ENCODE assay signal across 23 cellular contexts in the genomic region with DNA sequence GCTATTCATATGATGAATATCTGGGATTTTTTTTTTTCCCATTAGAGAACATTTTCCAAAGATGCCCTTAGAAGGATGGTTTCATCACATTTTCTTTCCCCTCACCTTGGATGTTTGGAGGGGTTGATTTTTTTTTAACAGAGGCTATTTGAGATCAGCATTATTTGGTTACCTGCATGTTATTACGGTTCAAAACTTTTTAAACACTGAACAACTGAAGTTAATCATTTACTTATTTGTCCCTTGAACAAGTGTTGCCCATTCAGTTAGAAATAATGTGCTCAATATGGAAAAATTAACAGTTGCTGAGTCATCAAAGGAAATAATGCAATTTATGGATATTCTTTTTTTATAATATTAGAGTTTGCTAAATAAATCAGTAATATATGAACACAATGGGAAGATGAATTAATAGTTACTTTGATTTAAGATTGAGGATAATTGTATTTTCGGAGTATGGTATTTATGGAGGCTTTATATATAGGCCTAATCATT. TPM values are rescaled to one million over a fixed set of nuclear protein-coding genes. Genes with fewer than 3 reads are reported as not detected.
DNase-seq lines count a peak whose midpoint lies in the region; ATAC-seq, FAIRE-seq and TF ChIP-seq lines count a peak whose summit lies in the region.
"Had no signal": no experiment of that assay in that cellular context is flagged by ENCODE, and none has a peak within 500 bp of the region (broad histone marks: within the 10 kb centered on the region; RNA-seq: fewer than 3 reads in every experiment).

No MANE protein-coding gene starts in this region.

- H3K9me3 ChIP-seq in HepG2 (ENCODE audit: low read length), result no peaks in the 10 kb centered on the region
- no peaks in the 10 kb centered on the region for H3K9me3 ChIP-seq in right lobe of liver
- H3K9me3 ChIP-seq in IMR-90 (ENCODE audit: control insufficient read depth, insufficient read depth, low read length), result no peaks in the 10 kb centered on the region
- H3K9me3 ChIP-seq in K562 (replicated peaks; ENCODE audit: control insufficient read depth, insufficient read depth, low read depth, low read length), result no peaks in the 10 kb centered on the region
- no peaks in the 10 kb centered on the region for H3K9me3 ChIP-seq in esophagus squamous epithelium

- no peak overlapping the region for H3K56ac ChIP-seq in IMR-90 (ENCODE audit: extremely low read depth, insufficient read depth, low read length)

- no peak for TF ChIP-seq EP300 in HepG2 (IDR thresholded peaks at IDR 0.05; ENCODE audit: low read depth in 2 of 2, low read length in 2 of 2)
- no peak for TF ChIP-seq EP300 in HepG2 (CRISPR knock-in tag; IDR thresholded peaks at IDR 0.05; ENCODE audit: borderline replicate concordance)
- TF ChIP-seq EP300 in K562 (IDR thresholded peaks at IDR 0.05; ENCODE audit: low read length), result no peak

- in situ Hi-C loops in HepG2 (cut with HindIII; ENCODE audit: extremely low pct_ligation_motif_present, low pct_unique_long_range_greater_than_20kb) (no loop called here), IMR-90 (cut with MboI; ENCODE audit: low sequenced_read_pairs) (no loop called here), K562 (cut with MboI) (no loop called here)

- BruUV-seq in HepG2 (replicated peaks; lab: Mats Ljungman, UMichigan) (no TSS peak), IMR-90 (replicated peaks; lab: Mats Ljungman, UMichigan) (no TSS peak), K562 (replicated peaks; lab: Mats Ljungman, UMichigan) (no TSS peak)

- FAIRE-seq in HepG2 (lab: Jason Lieb, UNC), result no peak
- FAIRE-seq in K562 (lab: Jason Lieb, UNC), result no peak
- FAIRE-seq: A204.1, G401.6, GM12892, GM19239 had no signal

- H2AFZ ChIP-seq in HepG2 (ENCODE audit: low read length) (no peak overlapping the region), IMR-90 (replicated peaks; ENCODE audit: low read length, poor library complexity) (no peak overlapping the region), K562 (ENCODE audit: low read depth, low read length) (no peak overlapping the region)
- H2AFZ ChIP-seq: GM23338 had no signal

- no peak overlapping the region for H3K18ac ChIP-seq in IMR-90 (ENCODE audit: low read depth, low read length)

- H3K4ac ChIP-seq in IMR-90 (ENCODE audit: low read depth, low read length), result no peak overlapping the region

- H3K79me1 ChIP-seq in IMR-90 (ENCODE audit: low read depth in 1 of 2, low read length in 2 of 2), result no peaks in the 10 kb centered on the region

- H3K36me3 ChIP-seq in HepG2 (replicated peaks in 1 of 2; ENCODE audit: control insufficient read depth in 1 of 2, insufficient read depth in 2 of 2, low read length in 2 of 2) (no peaks in the 10 kb centered on the region), right lobe of liver (no peaks in the 10 kb centered on the region), IMR-90 (ENCODE audit: control insufficient read depth, insufficient read depth, low read length) (no peaks in the 10 kb centered on the region), K562 (ENCODE audit: control insufficient read depth, insufficient read depth, low read length) (no peaks in the 10 kb centered on the region), esophagus squamous epithelium (no peaks in the 10 kb centered on the region)

- H2BK120ac ChIP-seq in IMR-90 (ENCODE audit: low read depth, low read length), result no peak overlapping the region

- no peak for TF ChIP-seq RAD21 in HepG2 (CRISPR knock-in tag; IDR thresholded peaks at IDR 0.05)
- no peak for TF ChIP-seq RAD21 in IMR-90 (IDR thresholded peaks at IDR 0.05; ENCODE audit: low read length)
- TF ChIP-seq RAD21 in K562 (CRISPR knock-in tag; conservative IDR thresholded peaks at IDR 0.05 in 1 of 2, IDR thresholded peaks at IDR 0.05 in 1 of 2), result no peak

- H2BK15ac ChIP-seq in IMR-90 (ENCODE audit: low read depth, low read length), result no peak overlapping the region

- H3K4me1 ChIP-seq in HepG2 (ENCODE audit: insufficient read depth, low read length), result no peaks in the 10 kb centered on the region
- no peaks in the 10 kb centered on the region for H3K4me1 ChIP-seq in right lobe of liver
- no peaks in the 10 kb centered on the region for H3K4me1 ChIP-seq in IMR-90 (ENCODE audit: control insufficient read depth, insufficient read depth, low read length)
- H3K4me1 ChIP-seq in K562 (replicated peaks in 1 of 2; ENCODE audit: control insufficient read depth in 2 of 2, insufficient read depth in 2 of 2, low read length in 2 of 2), result no peaks in the 10 kb centered on the region
- H3K4me1 ChIP-seq in esophagus squamous epithelium, result no peaks in the 10 kb centered on the region

- no peaks in the 10 kb centered on the region for H3K9me1 ChIP-seq in IMR-90 (ENCODE audit: insufficient read depth, low read length)
- H3K9me1 ChIP-seq in K562 (ENCODE audit: control insufficient read depth, insufficient read depth, low read length), result no peaks in the 10 kb centered on the region

- 39% methylated on average over 2 of the region's 2 CpGs for WGBS in HepG2 (ENCODE audit: low lambda C conversion rate)
- 55% methylated on average over 2 of the region's 2 CpGs for WGBS in right lobe of liver (ENCODE audit: insufficient coverage, low coverage, low lambda C conversion rate, missing lambda C conversion rate)
- WGBS in IMR-90 (ENCODE audit: extremely low coverage in 2 of 2, insufficient read length in 1 of 2), 2 experiments, result 100% methylated on average over 1 of the region's 2 CpGs; no CpG with 5 or more reads in 1 of the 2 experiments
- 0% methylated on average over 2 of the region's 2 CpGs for WGBS in K562 (ENCODE audit: insufficient coverage, low coverage, missing lambda C conversion rate)
- WGBS in esophagus squamous epithelium, 2 donors, result 84 to 88% methylated on average over 2 of the region's 2 CpGs

- H2BK5ac ChIP-seq in IMR-90 (ENCODE audit: low read depth, low read length, poor library complexity, severe bottlenecking), result no peak overlapping the region

- ATAC-seq in HepG2, result no peak
- ATAC-seq in right lobe of liver, result no peak
- ATAC-seq in IMR-90 (ENCODE audit: low read depth), result no peak
- no peak for ATAC-seq in K562
- no peak for ATAC-seq in esophagus mucosa
- no peak for ATAC-seq in GM19328 (IDR thresholded peaks at IDR 0.05; ENCODE audit: unreplicated experiment)
- ATAC-seq: GM23338, HCT116 had no signal

- no peak overlapping the region for H2AK9ac ChIP-seq in IMR-90 (replicated peaks; ENCODE audit: low read depth, low read length, poor library complexity)

- H3K9ac ChIP-seq in HepG2 (ENCODE audit: insufficient read depth, low read depth, low read length) (no peak overlapping the region), IMR-90 (ENCODE audit: low read depth, low read length) (no peak overlapping the region), K562 (ENCODE audit: insufficient read depth in 1 of 2, low read depth in 2 of 2, low read length in 2 of 2) (no peak overlapping the region)

- TF ChIP-seq CTCF in HepG2 (CRISPR knock-in tag; IDR thresholded peaks at IDR 0.05) (no peak), right lobe of liver (IDR thresholded peaks at IDR 0.05) (no peak), IMR-90 (conservative IDR thresholded peaks at IDR 0.05; ENCODE audit: low read depth, low read length) (no peak), K562 (IDR thresholded peaks at IDR 0.05 in 2 of 3, conservative IDR thresholded peaks at IDR 0.05 in 1 of 3; ENCODE audit: insufficient read depth in 2 of 3, low read depth in 1 of 3, low read length in 3 of 3) (no peak), esophagus squamous epithelium (IDR thresholded peaks at IDR 0.05) (no peak)

- dilution Hi-C loops in IMR-90 (cut with HindIII; ENCODE audit: low sequenced_read_pairs, unreplicated experiment), result no loop called here

- POLR2A ChIA-PET in HepG2 (lab: Yijun Ruan, JAX), result no interaction called here
- POLR2A ChIA-PET in IMR-90 (lab: Charles Lee; ENCODE audit: unreplicated experiment), result no interaction called here
- POLR2A ChIA-PET in K562 (lab: Yijun Ruan, JAX), result no interaction called here

- H2BK20ac ChIP-seq in IMR-90 (ENCODE audit: low read depth, low read length), result no peak overlapping the region

- H2AK5ac ChIP-seq in IMR-90 (ENCODE audit: low read depth, low read length), result no peak overlapping the region

- H3K4me3 ChIP-seq in HepG2 (replicated peaks in 1 of 3; ENCODE audit: insufficient read depth in 1 of 3, low read depth in 2 of 3, low read length in 3 of 3), result no peak overlapping the region
- H3K4me3 ChIP-seq in right lobe of liver, result no peak overlapping the region
- H3K4me3 ChIP-seq in IMR-90 (ENCODE audit: insufficient read depth, low read depth, low read length), result no peak overlapping the region
- H3K4me3 ChIP-seq in K562, result no peak overlapping the region
- H3K4me3 ChIP-seq in esophagus squamous epithelium, result no peak overlapping the region
- H3K4me3 ChIP-seq: GM23338 had no signal

- CTCF ChIA-PET in HepG2 (lab: Yijun Ruan, JAX; ENCODE audit: low intra/inter-chr PET ratio, low total read pairs), result no interaction called here
- CTCF ChIA-PET in IMR-90 (lab: Yijun Ruan, JAX), result no interaction called here
- CTCF ChIA-PET in K562 (lab: Yijun Ruan, JAX; ENCODE audit: low intra/inter-chr PET ratio), result no interaction called here

- no peak overlapping the region for H3K4me2 ChIP-seq in HepG2 (ENCODE audit: low read depth, low read length)
- H3K4me2 ChIP-seq in IMR-90 (ENCODE audit: low read depth, low read length), result no peak overlapping the region
- no peak overlapping the region for H3K4me2 ChIP-seq in K562 (ENCODE audit: insufficient read depth, low read length)
- H3K4me2 ChIP-seq: GM23338 had no signal

- no peaks in the 10 kb centered on the region for H3K79me2 ChIP-seq in HepG2 (ENCODE audit: insufficient read depth, low read length)
- no peaks in the 10 kb centered on the region for H3K79me2 ChIP-seq in K562 (ENCODE audit: control insufficient read depth, insufficient read depth, low read length)

- no peak overlapping the region for H4K8ac ChIP-seq in IMR-90 (ENCODE audit: low read depth in 2 of 2, low read length in 2 of 2)

- DNase-seq in HepG2 (ENCODE audit: low spot score) (no peak), right lobe of liver (no peak), IMR-90 (no peak), K562 (ENCODE audit: extremely low read depth in 1 of 4, low spot score in 3 of 4) (no peak), DMS79 (lab: John Stamatoyannopoulos, UW) (no peak), esophagus squamous epithelium (lab: John Stamatoyannopoulos, UW) (no peak)
- DNase-seq: ACHN; AML-193; C1 segment of cervical spinal cord; Calu3; CD4-positive, alpha-beta memory T cell; COR-L47; DMS79 treated with DMSO at 0.1 percent for 48 hours; H9 had no signal

- no peak overlapping the region for H3K14ac ChIP-seq in IMR-90 (replicated peaks; ENCODE audit: low read depth, low read length)

- H3K27ac ChIP-seq in HepG2 (ENCODE audit: extremely low read length, insufficient read depth, low read length) (no peak overlapping the region), right lobe of liver (no peak overlapping the region), IMR-90 (ENCODE audit: insufficient read depth, low read length) (no peak overlapping the region), K562 (ENCODE audit: extremely low read depth, low read depth, low read length) (no peak overlapping the region), esophagus squamous epithelium (no peak overlapping the region)
- H3K27ac ChIP-seq: 22Rv1 had no signal

- no peak overlapping the region for H3K23ac ChIP-seq in IMR-90 (ENCODE audit: low read depth, low read length)

- no peak overlapping the region for H4K91ac ChIP-seq in IMR-90 (ENCODE audit: insufficient read depth, low read depth, low read length)

- H4K20me1 ChIP-seq in HepG2 (ENCODE audit: insufficient read depth, low read length), result no peaks in the 10 kb centered on the region
- no peaks in the 10 kb centered on the region for H4K20me1 ChIP-seq in IMR-90 (ENCODE audit: insufficient read depth, low read length)
- no peaks in the 10 kb centered on the region for H4K20me1 ChIP-seq in K562 (replicated peaks; ENCODE audit: control insufficient read depth, insufficient read depth, low read length)

- intact Hi-C loops in HepG2 (cut with micrococcal nuclease; ENCODE audit: unreplicated experiment) (no loop called here), right lobe of liver (cut with DNase I) (no loop called here), IMR-90 (cut with micrococcal nuclease) (no loop called here), K562 (cut with micrococcal nuclease) (no loop called here), esophagus squamous epithelium (cut with DNase I) (no loop called here)

- TF ChIP-seq POLR2A in HepG2 (IDR thresholded peaks at IDR 0.05; ENCODE audit: insufficient read depth in 1 of 2, low read depth in 2 of 2, low read length in 2 of 2) (no peak), right lobe of liver (IDR thresholded peaks at IDR 0.05) (no peak), IMR-90 (IDR thresholded peaks at IDR 0.05; ENCODE audit: low read depth, low read length) (no peak), K562 (conservative IDR thresholded peaks at IDR 0.05) (no peak), esophagus squamous epithelium (IDR thresholded peaks at IDR 0.05) (no peak)

- no peak overlapping the region for H4K5ac ChIP-seq in IMR-90 (ENCODE audit: low read depth, low read length)

- H3K27me3 ChIP-seq in HepG2 (ENCODE audit: control insufficient read depth in 1 of 2, insufficient read depth in 2 of 2, low read length in 2 of 2) (no peaks in the 10 kb centered on the region), right lobe of liver (no peaks in the 10 kb centered on the region), IMR-90 (ENCODE audit: control insufficient read depth, insufficient read depth, low read length) (no peaks in the 10 kb centered on the region), K562 (ENCODE audit: control insufficient read depth in 2 of 2, insufficient read depth in 2 of 2, low read length in 2 of 2) (no peaks in the 10 kb centered on the region), esophagus squamous epithelium (no peaks in the 10 kb centered on the region)

RNA-seq across cellular contexts. Expression of gene CNTN1, which starts 26.7 kb away (rescaled TPM):
- total RNA-seq in HepG2 (2016; rRNA removed; fragmentation: Illumina TruSeq; extraction: Trizol) (0.07 and 0.29 TPM in 2 replicates), right lobe of liver (under 1 TPM; 0.09 to 0.66 (median 0.26) TPM), IMR-90 (2012; rRNA removed) (0.18 and 0.28 TPM in 2 replicates), K562 (2014; rRNA removed) (not detected in 2 replicates), K562 (2014; rRNA removed; fragmentation: Illumina TruSeq; extraction: Trizol) (not detected in 2 replicates), K562 (2015; rRNA removed; fragmentation: Illumina TruSeq; extraction: Trizol) (not detected in 2 replicates), K562 (2021) (0.16 TPM in 1 of 2 replicates, not detected in the other), esophagus squamous epithelium (10 to 100 TPM in 1 of 4 donors, 1 to 10 TPM in 2, under 1 TPM in 1; 0.83 to 15.7 (median 5.8) TPM), esophagus mucosa (9.8 TPM)
- total RNA-seq in HepG2 (2016; cell fraction: cytosol; rRNA removed; fragmentation: Illumina TruSeq; extraction: Trizol; ENCODE audit: low read depth), result not detected in 2 replicates
- total RNA-seq in HepG2 (2016; cell fraction: insoluble cytoplasmic fraction; rRNA removed; fragmentation: Illumina TruSeq; extraction: Trizol), result 0.06 TPM in 1 of 2 replicates, not detected in the other
- total RNA-seq in HepG2 (2016; cell fraction: membrane; rRNA removed; fragmentation: Illumina TruSeq; extraction: Trizol), result not detected in 2 replicates
- total RNA-seq in HepG2 (2016; cell fraction: nucleus; rRNA removed; fragmentation: Illumina TruSeq; extraction: Trizol), result not detected in 2 replicates
- polyA plus RNA-seq in HepG2 (2011; rRNA removed) (0.01 TPM in 1 of 2 replicates, not detected in the other), IMR-90 (2012; rRNA removed) (0.10 and 0.14 TPM in 2 replicates), K562 (2011; rRNA removed) (not detected in 2 replicates), K562 (2014; fragmentation: Illumina TruSeq; extraction: Trizol) (not detected in 2 replicates), K562 (2014; fragmentation: Nextera tagmentation; extraction: Ambion mirVana) (not detected), K562 (2014; rRNA removed) (not detected in 2 replicates)
- polyA plus RNA-seq in HepG2 (2011; cell fraction: cytosol; rRNA removed), result not detected in 2 replicates
- polyA plus RNA-seq in HepG2 (2011; cell fraction: nucleus; rRNA removed), result 0.03 TPM in 1 of 2 replicates, not detected in the other
- polyA plus RNA-seq in HepG2 (2012), result not detected in 2 replicates
- not detected in 2 replicates for polyA plus RNA-seq in HepG2 (2016; cell fraction: cytosol; fragmentation: Illumina TruSeq; extraction: Trizol; ENCODE audit: low read depth)
- 0.04 TPM in 1 of 2 replicates, not detected in the other for polyA plus RNA-seq in HepG2 (2016; cell fraction: insoluble cytoplasmic fraction; fragmentation: Illumina TruSeq; extraction: Trizol; ENCODE audit: low read depth)
- polyA plus RNA-seq in HepG2 (2016; cell fraction: membrane; fragmentation: Illumina TruSeq; extraction: Trizol; ENCODE audit: low read depth), result not detected in 2 replicates
- not detected in 2 replicates for polyA plus RNA-seq in HepG2 (2016; cell fraction: nucleus; fragmentation: Illumina TruSeq; extraction: Trizol; ENCODE audit: insufficient read depth, low read depth)
- polyA minus RNA-seq in HepG2 (2011; rRNA and poly(A)+ RNA removed; ENCODE audit: low replicate concordance), result not detected in 2 replicates
- polyA minus RNA-seq in HepG2 (2011; cell fraction: cytosol; rRNA and poly(A)+ RNA removed), result not detected in 2 replicates
- not detected in 2 replicates for polyA minus RNA-seq in HepG2 (2011; cell fraction: nucleus; rRNA and poly(A)+ RNA removed)
- 0.01 and 0.02 TPM in 2 replicates for polyA plus RNA-seq in IMR-90 (2012; cell fraction: cytosol; rRNA removed)
- 0.14 TPM in 1 of 2 replicates, not detected in the other for polyA plus RNA-seq in IMR-90 (2012; cell fraction: nucleus; rRNA removed; ENCODE audit: low replicate concordance)
- not detected in 2 replicates for total RNA-seq in K562 (2011; cell fraction: chromatin; rRNA removed; ENCODE audit: low replicate concordance)
- not detected in 2 replicates for total RNA-seq in K562 (2011; cell fraction: nucleolus; rRNA removed)
- not detected in 2 replicates for total RNA-seq in K562 (2011; cell fraction: nucleoplasm; rRNA removed)
- polyA plus RNA-seq in K562 (2011; cell fraction: cytosol; rRNA removed), result not detected in 2 replicates
- not detected in 2 replicates for polyA plus RNA-seq in K562 (2011; cell fraction: nucleus; rRNA removed)
- polyA plus RNA-seq in K562 (2012), result not detected in 2 replicates
- polyA minus RNA-seq in K562 (2011; rRNA and poly(A)+ RNA removed), result not detected in 2 replicates
- polyA minus RNA-seq in K562 (2011; cell fraction: cytosol; rRNA and poly(A)+ RNA removed), result not detected in 2 replicates
- polyA minus RNA-seq in K562 (2011; cell fraction: nucleus; rRNA and poly(A)+ RNA removed), result not detected in 2 replicates
- total RNA-seq: Calu3; CD4-positive, alpha-beta memory T cell had no signal
- polyA plus RNA-seq: CD4-positive, alpha-beta memory T cell had no signal

Comparison
In these comparisons a context has a peak if more than half of its experiments do, and no peak if none do; other contexts are left out.
1. Of the 241 proteins assayed by ChIP-seq in both HepG2 and K562: peak only in HepG2: MAFF and MAFK; only in K562: none; in both: none; in neither: 239.